In genomic region chr1:164922585-164922984, GRCh38 we compare ENCODE assay signal across 15 cellular contexts.
DNase-seq lines count a peak whose midpoint lies in the region.
"Had no signal": no experiment of that assay in that cellular context is flagged by ENCODE, and none has a peak within 500 bp of the region (broad histone marks: within the 10 kb centered on the region; RNA-seq: fewer than 3 reads in every experiment).

No MANE protein-coding gene starts in this region.

- H3K4me3 ChIP-seq in effector memory CD4-positive, alpha-beta T cell (ENCODE audit: insufficient read depth, low read depth, low read length, poor library complexity, severe bottlenecking) = no peak overlapping the region

- no peaks in the 10 kb centered on the region for H3K36me3 ChIP-seq in effector memory CD4-positive, alpha-beta T cell (ENCODE audit: control insufficient read depth, insufficient read depth, low read length)

- no peaks in the 10 kb centered on the region for H3K4me1 ChIP-seq in effector memory CD4-positive, alpha-beta T cell (ENCODE audit: control insufficient read depth, insufficient read depth, low read length, poor library complexity, severe bottlenecking)

- DNase-seq in NCI-H748 (lab: John Stamatoyannopoulos, UW; ENCODE audit: unreplicated experiment) = peak; percentile 58
- DNase-seq in NCI-H748 treated with DMSO at 0.1 percent for 48 hours (lab: John Stamatoyannopoulos, UW) = no peak
- peak; percentile 28 for DNase-seq in NCI-H1092 treated with DMSO at 0.1 percent for 48 hours (lab: John Stamatoyannopoulos, UW)
- peak; percentile 91 for DNase-seq in NCI-H2107 treated with DMSO at 0.1 percent for 48 hours (lab: John Stamatoyannopoulos, UW; ENCODE audit: unreplicated experiment)
- DNase-seq in NCI-H69 (lab: John Stamatoyannopoulos, UW) = peak; percentile 55
- no peak for DNase-seq in NCI-H2196 treated with DMSO at 0.1 percent for 48 hours (lab: John Stamatoyannopoulos, UW; ENCODE audit: unreplicated experiment)
- DNase-seq in effector memory CD4-positive, alpha-beta T cell = no peak
- DNase-seq in C1 segment of cervical spinal cord (lab: John Stamatoyannopoulos, UW) = no peak
- DNase-seq: DND-41, H9, NCI-H226, NCI-H82, T-helper 1 cell had no signal

- no peaks in the 10 kb centered on the region for H3K27me3 ChIP-seq in effector memory CD4-positive, alpha-beta T cell (replicated peaks; ENCODE audit: control insufficient read depth, insufficient read depth, low read length, poor library complexity, severe bottlenecking)

- H3K9me3 ChIP-seq in effector memory CD4-positive, alpha-beta T cell (ENCODE audit: control insufficient read depth, low read length) = no peaks in the 10 kb centered on the region

- H3K27ac ChIP-seq in effector memory CD4-positive, alpha-beta T cell (ENCODE audit: insufficient read depth, low read length, poor library complexity, severe bottlenecking) = no peak overlapping the region
- H3K27ac ChIP-seq: C4-2B, KMS-11 had no signal

Comparison
In these comparisons a context has a peak if more than half of its experiments do, and no peak if none do; other contexts are left out.
1. DNase-seq: peak in NCI-H748 (single experiment), NCI-H1092 treated with DMSO at 0.1 percent for 48 hours (single experiment), NCI-H2107 treated with DMSO at 0.1 percent for 48 hours (single experiment) and NCI-H69 (single experiment); none in NCI-H748 treated with DMSO at 0.1 percent for 48 hours (single experiment), NCI-H2196 treated with DMSO at 0.1 percent for 48 hours (single experiment), effector memory CD4-positive, alpha-beta T cell (0 of 3) and C1 segment of cervical spinal cord (0 of 14).